10 cellular contexts compared by ENCODE assay signal in the genomic region with DNA sequence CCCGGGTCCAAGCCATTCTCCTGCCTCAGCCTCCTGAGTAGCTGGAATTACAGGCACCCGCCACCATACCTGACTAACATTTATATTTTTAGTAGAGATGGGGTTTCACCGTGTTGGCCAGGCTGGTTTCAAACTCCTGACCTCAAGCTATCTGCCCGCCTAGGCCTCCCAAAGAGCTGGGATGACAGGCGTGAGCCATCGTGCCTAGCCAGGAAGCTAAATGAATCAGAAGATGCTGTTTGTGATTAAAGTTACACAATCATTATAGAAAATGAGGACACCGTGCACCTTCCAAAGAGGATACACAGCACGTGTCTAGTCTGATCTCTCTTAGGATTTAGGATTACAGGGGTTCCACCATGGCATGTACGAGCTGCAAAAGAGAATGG.
DNase-seq lines count a peak whose midpoint lies in the region; ATAC-seq, FAIRE-seq and TF ChIP-seq lines count a peak whose summit lies in the region.
"Had no signal": no experiment of that assay in that cellular context is flagged by ENCODE, and none has a peak within 500 bp of the region (broad histone marks: within the 10 kb centered on the region; RNA-seq: fewer than 3 reads in every experiment).

No MANE protein-coding gene starts in this region.

- H3K9me3 Mint-ChIP-seq in neural crest cell = no peaks in the 10 kb centered on the region

- no peak overlapping the region for H3K27ac Mint-ChIP-seq in neural crest cell (ENCODE audit: unreplicated experiment)

- peak overlapping the region; percentile 14 for H3K4me3 Mint-ChIP-seq in neural crest cell

- peaks cover 38% of the 10 kb centered on the region for H3K4me1 Mint-ChIP-seq in neural crest cell

- ATAC-seq in esophagus mucosa (peak; percentile 74), GM18909 (IDR thresholded peaks at IDR 0.05; ENCODE audit: poor library complexity, unreplicated experiment) (no peak)

- no peak for FAIRE-seq in RCC 7860 (lab: Jason Lieb, UNC)
- FAIRE-seq in D721Med (lab: Jason Lieb, UNC) = no peak

- H3K27me3 Mint-ChIP-seq in neural crest cell (ENCODE audit: low read depth) = no peaks in the 10 kb centered on the region

- peak; percentile 70 for DNase-seq in AG10803 (ENCODE audit: low read depth)
- DNase-seq in RCC 7860 (ENCODE audit: low spot score) = peak; percentile 31
- DNase-seq in neural crest cell (ENCODE audit: low read depth, low spot score) = no peak
- no peak for DNase-seq in NCI-H2196 (lab: John Stamatoyannopoulos, UW; ENCODE audit: unreplicated experiment)
- no peak for DNase-seq in NCI-H510A (lab: John Stamatoyannopoulos, UW)
- DNase-seq in D721Med (ENCODE audit: insufficient read length, low spot score) = no peak
- DNase-seq: DMS79 treated with DMSO at 0.1 percent for 48 hours, glutamatergic neuron had no signal

- TF ChIP-seq CTCF in AG10803 (conservative IDR thresholded peaks at IDR 0.05; ENCODE audit: low read length) = no peak
- TF ChIP-seq CTCF in neural crest cell (conservative IDR thresholded peaks at IDR 0.05) = no peak
- no peak for TF ChIP-seq CTCF in D721Med (IDR thresholded peaks at IDR 0.05; ENCODE audit: insufficient read depth, missing control alignments)

- peaks cover 12% of the 10 kb centered on the region for H3K36me3 Mint-ChIP-seq in neural crest cell (ENCODE audit: low read depth)

- H3K4me3 ChIP-seq in AG10803 (ENCODE audit: low read length) = peak overlapping the region; percentile 9; the same call in 1 of the 2 replicates

Comparison
In these comparisons a context has a peak if more than half of its experiments do, and no peak if none do; other contexts are left out.
1. DNase-seq: peak in AG10803 (single experiment) and RCC 7860 (single experiment); none in neural crest cell (single experiment), NCI-H2196 (single experiment), NCI-H510A (single experiment) and D721Med (single experiment).